In the genomic region with DNA sequence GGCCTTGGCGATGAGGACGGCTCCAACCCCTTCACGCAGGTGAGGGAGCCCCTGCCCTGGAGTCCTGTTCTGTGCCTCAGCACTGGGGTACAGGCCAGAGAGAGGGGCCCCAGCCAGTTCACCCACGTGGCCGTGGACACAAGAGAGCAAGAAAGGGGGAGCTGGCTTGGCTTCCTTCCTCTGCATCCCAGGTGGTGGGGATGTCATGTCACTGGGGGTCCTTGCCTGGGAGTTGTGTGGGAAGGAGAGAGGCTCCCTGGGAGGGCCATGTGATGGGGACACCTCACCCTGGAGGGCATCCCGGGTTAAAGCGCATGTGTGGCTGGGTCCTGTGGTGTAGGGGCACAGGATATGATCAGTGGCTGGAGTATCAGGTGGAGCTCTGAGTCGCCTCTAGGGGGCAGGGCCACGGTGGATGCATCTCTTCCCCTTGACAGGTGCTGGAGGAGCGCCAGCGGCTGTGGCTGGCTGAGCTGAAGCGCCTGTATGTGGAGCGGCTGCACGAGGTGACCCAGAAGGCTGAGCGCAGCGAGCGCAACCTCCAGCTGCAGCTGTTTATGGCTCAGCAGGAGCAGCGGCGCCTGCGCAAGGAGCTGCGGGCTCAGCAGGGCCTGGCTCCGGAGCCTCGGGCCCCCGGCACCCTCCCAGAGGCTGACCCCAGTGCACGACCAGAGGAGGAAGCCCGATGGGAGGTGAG, we compare ENCODE assay signal across 8 cellular contexts. TPM values are rescaled to one million over a fixed set of nuclear protein-coding genes. Genes with fewer than 3 reads are reported as not detected.
DNase-seq lines count a peak whose midpoint lies in the region; ATAC-seq and TF ChIP-seq lines count a peak whose summit lies in the region.

No MANE protein-coding gene starts in this region.

- no peak overlapping the region for H3K27ac ChIP-seq in HL-60 (replicated peaks)
- no peak overlapping the region for H3K27ac ChIP-seq in neural progenitor cell
- H3K27ac ChIP-seq in thyroid gland: no peak overlapping the region

- H3K4me3 ChIP-seq in HL-60 (replicated peaks; ENCODE audit: insufficient read depth, low read length): peak overlapping the region; percentile 29
- H3K4me3 ChIP-seq in epithelial cell of esophagus (ENCODE audit: low read length): no peak overlapping the region
- H3K4me3 ChIP-seq in neural progenitor cell: no peak overlapping the region
- H3K4me3 ChIP-seq in thyroid gland (replicated peaks in 1 of 3): no peak overlapping the region

- peaks cover 26% of the 10 kb centered on the region for H3K4me1 Mint-ChIP-seq in neural progenitor cell

- intact Hi-C loops in thyroid gland (cut with DNase I): no loop called here

- no peak for TF ChIP-seq POLR2A in thyroid gland (IDR thresholded peaks at IDR 0.05)

- peaks cover 23% of the 10 kb centered on the region for H3K79me2 ChIP-seq in neural progenitor cell (ENCODE audit: low read depth)

- H3K4me2 ChIP-seq in neural progenitor cell: no peak overlapping the region

- H3F3A ChIP-seq in neural progenitor cell (ENCODE audit: low read depth): peaks cover 21% of the 10 kb centered on the region

- H3K4me1 ChIP-seq in neural progenitor cell (peaks cover 15% of the 10 kb centered on the region), thyroid gland (peaks cover 5 to 13% of the 10 kb centered on the region in 2 donors)

- H3K9ac ChIP-seq in neural progenitor cell: no peak overlapping the region

- no peak overlapping the region for H3K27ac Mint-ChIP-seq in neural progenitor cell

- peak; percentile 76 for TF ChIP-seq CTCF in HL-60 (IDR thresholded peaks at IDR 0.05; ENCODE audit: insufficient read depth, low read length)
- TF ChIP-seq CTCF in epithelial cell of esophagus (IDR thresholded peaks at IDR 0.05; ENCODE audit: insufficient read depth, low read depth, low read length, missing control alignments): peak; percentile 59
- TF ChIP-seq CTCF in neural progenitor cell (IDR thresholded peaks at IDR 0.05): peak; percentile 63
- TF ChIP-seq CTCF in thyroid gland (IDR thresholded peaks at IDR 0.05): peak in 5 of 6 experiments; percentile 47 to 64 (median 58)

- peak; percentile 66 for ATAC-seq in GM21367 (IDR thresholded peaks at IDR 0.05; ENCODE audit: unreplicated experiment)

- H4K20me1 ChIP-seq in neural progenitor cell (ENCODE audit: low read depth): peaks cover 18% of the 10 kb centered on the region

- H3K27me3 ChIP-seq in HL-60 (ENCODE audit: insufficient read depth, poor library complexity, severe bottlenecking) (peaks cover 26% of the 10 kb centered on the region), neural progenitor cell (no peaks in the 10 kb centered on the region), thyroid gland (no peaks in the 10 kb centered on the region)

- DNase-seq in DMS 273 treated with DMSO at 0.1 percent for 48 hours (lab: John Stamatoyannopoulos, UW) (peak; percentile 81), HL-60 (ENCODE audit: low read depth in 1 of 2, low spot score in 1 of 2) (peak; percentile 87 to 95), NOMO-1 (lab: John Stamatoyannopoulos, UW; ENCODE audit: unreplicated experiment in 2 of 2) (peak; percentile 39 to 40), epithelial cell of esophagus (ENCODE audit: low read depth) (peak; percentile 75), neural progenitor cell (ENCODE audit: low spot score) (peak; percentile 86), thyroid gland (peak; percentile 97)
- DNase-seq in activated CD8-positive, alpha-beta memory T cell treated with anti-CD3 and anti-CD28 coated beads for 48 hours (ENCODE audit: low read depth in 2 of 3, low spot score in 2 of 3): peak in 2 of 3 experiments; percentile 21 to 56

- no peaks in the 10 kb centered on the region for H3K9me3 Mint-ChIP-seq in neural progenitor cell

- H3K36me3 ChIP-seq in neural progenitor cell: no peaks in the 10 kb centered on the region
- H3K36me3 ChIP-seq in thyroid gland: no peaks in the 10 kb centered on the region

- peaks cover 3% of the 10 kb centered on the region for H3K36me3 Mint-ChIP-seq in neural progenitor cell

- no peaks in the 10 kb centered on the region for H3K9me3 ChIP-seq in neural progenitor cell (ENCODE audit: low read depth)
- H3K9me3 ChIP-seq in thyroid gland: no peaks in the 10 kb centered on the region

- H3K4me3 Mint-ChIP-seq in neural progenitor cell: no peak overlapping the region

- H3K27me3 Mint-ChIP-seq in neural progenitor cell (ENCODE audit: insufficient read depth, low read depth): peaks cover 7% of the 10 kb centered on the region

- H2AFZ ChIP-seq in neural progenitor cell (replicated peaks): no peak overlapping the region

- WGBS in thyroid gland, 2 donors: 24 to 40% methylated on average over 9 to 20 of the region's 26 CpGs

RNA-seq across cellular contexts. Expression of gene N4BP3, which starts 7.5 kb away (rescaled TPM):
- 4.1 and 12.8 TPM in 2 replicates for total RNA-seq in neural progenitor cell (ENCODE audit: low replicate concordance)
- 1 to 10 TPM; 3.9 to 6.4 (median 5.6) TPM for total RNA-seq in thyroid gland

RNA-seq across cellular contexts. Expression of gene RMND5B, which starts 10.0 kb away (rescaled TPM):
- total RNA-seq in neural progenitor cell (ENCODE audit: low replicate concordance) (25.3 and 25.5 TPM in 2 replicates), thyroid gland (10 to 100 TPM; 32.9 to 49.3 (median 48.2) TPM)

RNA-seq across cellular contexts. Expression of gene NHP2, which starts 32.9 kb away (rescaled TPM):
- 357 and 380 TPM in 2 replicates for total RNA-seq in neural progenitor cell (ENCODE audit: low replicate concordance)
- 100 to 1,000 TPM; 109 to 257 (median 177) TPM for total RNA-seq in thyroid gland

Comparison
In these comparisons a context has a peak if more than half of its experiments do, and no peak if none do; other contexts are left out.
1. DNase-seq: peak in every context shown above with its lines; median percentile 97 in thyroid gland; 91 in HL-60; 86 in neural progenitor cell; 81 in DMS 273 treated with DMSO at 0.1 percent for 48 hours; 75 in epithelial cell of esophagus; 40 in NOMO-1; 38 in activated CD8-positive, alpha-beta memory T cell treated with anti-CD3 and anti-CD28 coated beads for 48 hours.